8 cellular contexts compared by ENCODE assay signal in the genomic region with DNA sequence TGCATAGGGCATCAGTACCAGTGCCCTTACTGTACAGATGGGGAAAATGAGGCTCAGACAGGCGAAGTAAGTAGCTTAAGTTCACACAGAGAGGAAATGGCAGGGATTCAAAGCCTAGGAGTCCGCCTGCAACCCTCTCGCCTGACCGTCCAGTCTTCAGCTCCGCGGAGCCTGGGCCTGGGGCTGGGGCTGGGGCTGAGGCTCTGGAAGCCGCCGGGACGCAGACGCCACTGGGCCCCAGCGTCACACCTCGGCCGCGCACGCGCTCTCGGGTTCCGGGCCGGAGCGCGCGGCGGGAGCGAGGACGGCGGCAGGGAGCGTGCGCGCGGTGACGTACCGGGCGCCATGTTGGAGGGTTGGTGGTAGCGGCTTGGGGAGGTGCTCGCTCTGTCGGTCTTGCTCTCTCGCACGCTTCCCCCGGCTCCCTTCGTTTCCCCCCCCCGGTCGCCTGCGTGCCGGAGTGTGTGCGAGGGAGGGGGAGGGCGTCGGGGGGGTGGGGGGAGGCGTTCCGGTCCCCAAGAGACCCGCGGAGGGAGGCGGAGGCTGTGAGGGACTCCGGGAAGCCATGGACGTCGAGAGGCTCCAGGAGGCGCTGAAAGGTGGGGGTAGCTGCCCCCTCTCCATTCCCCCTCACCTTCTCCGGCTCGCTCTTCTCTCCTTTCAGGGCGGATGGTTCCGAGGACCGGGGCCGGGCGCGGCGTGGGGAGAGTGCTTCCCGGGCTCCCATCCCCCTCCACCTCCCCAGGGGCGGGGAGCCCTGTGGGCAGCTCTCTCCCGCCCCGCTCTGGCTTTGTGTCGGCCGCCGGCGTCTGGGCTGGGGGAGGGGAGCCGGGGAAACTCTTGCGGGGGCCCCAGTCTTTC. TPM values are rescaled to one million over a fixed set of nuclear protein-coding genes. Genes with fewer than 3 reads are reported as not detected.
A peak's percentile ranks its signal among the peaks of the same experiment; 100 is the strongest.
DNase-seq lines count a peak whose midpoint lies in the region; ATAC-seq and TF ChIP-seq lines count a peak whose summit lies in the region.

TSS of gene PPP4R2 (plus strand) at position 339 of the 861 bp plus-strand sequence. CDS start at position 566, 227 bp downstream.

- no peak within 1 kb of the TSS for H2BK12ac ChIP-seq in neuronal stem cell (ENCODE audit: low read length)

- H3K4ac ChIP-seq in neuronal stem cell (ENCODE audit: low read length): peak within 1 kb of the TSS; percentile 92

- peak; percentile 23 for TF ChIP-seq CTCF in foreskin keratinocyte (conservative IDR thresholded peaks at IDR 0.05)
- TF ChIP-seq CTCF in subcutaneous adipose tissue (IDR thresholded peaks at IDR 0.05; ENCODE audit: low read depth): no peak

- no peak within 1 kb of the TSS for H2BK120ac ChIP-seq in neuronal stem cell (ENCODE audit: low read depth, low read length)

- peak within 1 kb of the TSS; percentile 98 for H4K91ac ChIP-seq in neuronal stem cell (ENCODE audit: low read depth, low read length, poor library complexity)

- DNase-seq in ELR (ENCODE audit: low read depth): peak; percentile 89
- DNase-seq in GM23248: peak; percentile 96
- peak; percentile 97 for DNase-seq in Karpas-422
- DNase-seq in SJCRH30: peak; percentile 80 to 86
- peak; percentile 81 for DNase-seq in activated gamma-delta T cell treated with anti-CD3 and anti-CD28 coated beads, Interleukin-2, amount 50 U/mL, for 16 hours (ENCODE audit: low read depth)
- DNase-seq in foreskin keratinocyte: peak; percentile 51 to 66
- peak; percentile 83 for DNase-seq in neuronal stem cell (ENCODE audit: low spot score)

- H2AK5ac ChIP-seq in neuronal stem cell (ENCODE audit: low read depth, low read length): peak within 1 kb of the TSS; percentile 74

- no peaks in the 10 kb centered on the region for H3K27me3 ChIP-seq in GM23248 (replicated peaks; ENCODE audit: insufficient read depth)
- no peaks in the 10 kb centered on the region for H3K27me3 ChIP-seq in Karpas-422 (ENCODE audit: low read length)
- H3K27me3 ChIP-seq in SJCRH30: no peaks in the 10 kb centered on the region
- no peaks in the 10 kb centered on the region for H3K27me3 ChIP-seq in foreskin keratinocyte
- H3K27me3 ChIP-seq in neuronal stem cell (ENCODE audit: control insufficient read depth in 3 of 3, insufficient read depth in 3 of 3, low read depth in 1 of 3, low read length in 3 of 3): peaks cover 0 to 5% (median 0%) of the 10 kb centered on the region in 3 experiments

- H4K8ac ChIP-seq in neuronal stem cell (ENCODE audit: low read depth, low read length): peak within 1 kb of the TSS; percentile 95

- ATAC-seq in foreskin keratinocyte: peak; percentile 93

- H3K4me3 ChIP-seq in GM23248 (peak within 1 kb of the TSS; percentile 85), Karpas-422 (ENCODE audit: low read length) (peak within 1 kb of the TSS; percentile 80), SJCRH30 (peak within 1 kb of the TSS; percentile 99), neuronal stem cell (ENCODE audit: low read length in 2 of 2) (peak within 1 kb of the TSS; percentile 58 to 99)

- no peaks in the 10 kb centered on the region for H3K9me3 ChIP-seq in GM23248 (ENCODE audit: low read depth)
- H3K9me3 ChIP-seq in Karpas-422 (ENCODE audit: low read length): no peaks in the 10 kb centered on the region
- no peaks in the 10 kb centered on the region for H3K9me3 ChIP-seq in SJCRH30 (replicated peaks)
- no peaks in the 10 kb centered on the region for H3K9me3 ChIP-seq in neuronal stem cell (replicated peaks in 1 of 2; ENCODE audit: control insufficient read depth in 2 of 2, insufficient read depth in 1 of 2, low read depth in 1 of 2, low read length in 2 of 2)

- peak within 1 kb of the TSS; percentile 86 for H3K9ac ChIP-seq in GM23248
- H3K9ac ChIP-seq in Karpas-422 (ENCODE audit: low read length): peak within 1 kb of the TSS; percentile 97
- peak within 1 kb of the TSS; percentile 94 for H3K9ac ChIP-seq in neuronal stem cell (ENCODE audit: low read depth, low read length, poor library complexity)

- H3K27ac ChIP-seq in GM23248 (peak within 1 kb of the TSS; percentile 88), Karpas-422 (ENCODE audit: low read length) (peak within 1 kb of the TSS; percentile 78), SJCRH30 (peak within 1 kb of the TSS; percentile 89), foreskin keratinocyte (peak within 1 kb of the TSS; percentile 84), neuronal stem cell (replicated peaks; ENCODE audit: low read length) (peak within 1 kb of the TSS; percentile 92)

- H2BK5ac ChIP-seq in neuronal stem cell (ENCODE audit: low read length): no peak within 1 kb of the TSS

- H3K4me2 ChIP-seq in GM23248 (ENCODE audit: unreplicated experiment) (peak within 1 kb of the TSS; percentile 97), Karpas-422 (ENCODE audit: low read depth, low read length, poor library complexity, severe bottlenecking) (peak within 1 kb of the TSS; percentile 75), neuronal stem cell (ENCODE audit: insufficient read depth, low read length, poor library complexity, severe bottlenecking) (peak within 1 kb of the TSS; percentile 72)

- no peak within 1 kb of the TSS for H2BK15ac ChIP-seq in neuronal stem cell (ENCODE audit: low read length)

- H3K79me1 ChIP-seq in neuronal stem cell (ENCODE audit: low read depth, low read length): no peaks in the 10 kb centered on the region

- 2% methylated on average over 30 to 71 of the region's 75 CpGs for WGBS in GM23248 (ENCODE audit: low coverage in 1 of 2, low lambda C conversion rate in 2 of 2, missing lambda C conversion rate in 2 of 2), 2 experiments
- WGBS in neuronal stem cell (ENCODE audit: extremely low coverage in 2 of 2, insufficient read length in 2 of 2, insufficient replicate concordance in 1 of 2), 2 donors: no CpG with 5 or more reads among the region's 75 CpGs

- H3K36me3 ChIP-seq in GM23248 (ENCODE audit: low read depth) (peaks cover 8% of the 10 kb centered on the region), Karpas-422 (ENCODE audit: insufficient read depth, low read length) (peaks cover 29% of the 10 kb centered on the region; the same call in 1 of the 2 replicates), SJCRH30 (peaks cover 29% of the 10 kb centered on the region), neuronal stem cell (replicated peaks in 1 of 2; ENCODE audit: control insufficient read depth in 2 of 2, insufficient read depth in 2 of 2, low read length in 2 of 2) (peaks cover 2 to 38% of the 10 kb centered on the region in 2 donors)

- H4K20me1 ChIP-seq in GM23248 (ENCODE audit: insufficient read depth) (peaks cover 11% of the 10 kb centered on the region; the same call in 1 of the 2 replicates), Karpas-422 (ENCODE audit: insufficient read depth, low read depth, low read length) (peaks cover 41% of the 10 kb centered on the region)

- H3F3A ChIP-seq in GM23248 (ENCODE audit: insufficient read depth): peaks cover 26% of the 10 kb centered on the region

- H3K14ac ChIP-seq in neuronal stem cell (ENCODE audit: low read length): peak within 1 kb of the TSS; percentile 12

- no peaks in the 10 kb centered on the region for H3K9me2 ChIP-seq in GM23248 (ENCODE audit: insufficient read depth)
- no peaks in the 10 kb centered on the region for H3K9me2 ChIP-seq in Karpas-422 (replicated peaks; ENCODE audit: insufficient read depth, low read length)

- H3K79me2 ChIP-seq in GM23248 (ENCODE audit: insufficient read depth): peaks cover 48% of the 10 kb centered on the region
- H3K79me2 ChIP-seq in Karpas-422 (ENCODE audit: low read length): peaks cover 49% of the 10 kb centered on the region

- peak within 1 kb of the TSS; percentile 99 for H2AFZ ChIP-seq in GM23248
- peak within 1 kb of the TSS; percentile 96 for H2AFZ ChIP-seq in Karpas-422 (ENCODE audit: low read length)
- peak within 1 kb of the TSS; percentile 94 for H2AFZ ChIP-seq in neuronal stem cell (ENCODE audit: low read length)

- peak within 1 kb of the TSS; percentile 88 for H3K23ac ChIP-seq in neuronal stem cell (ENCODE audit: low read depth, low read length, poor library complexity)

- in situ Hi-C loops in GM23248 (cut with MboI): no loop called here

- peaks cover 29% of the 10 kb centered on the region for H3K4me1 ChIP-seq in GM23248 (ENCODE audit: insufficient read depth)
- peaks cover 32% of the 10 kb centered on the region for H3K4me1 ChIP-seq in Karpas-422 (ENCODE audit: low read length)
- H3K4me1 ChIP-seq in SJCRH30: peaks cover 8% of the 10 kb centered on the region; the same call in 1 of the 2 replicates
- peaks cover 33% of the 10 kb centered on the region for H3K4me1 ChIP-seq in foreskin keratinocyte
- peaks cover 5 to 10% of the 10 kb centered on the region in 2 donors for H3K4me1 ChIP-seq in neuronal stem cell (ENCODE audit: control insufficient read depth in 2 of 2, insufficient read depth in 1 of 2, low read depth in 1 of 2, low read length in 2 of 2)

- peak within 1 kb of the TSS; percentile 96 for H3K18ac ChIP-seq in neuronal stem cell (ENCODE audit: low read length)

RNA-seq across cellular contexts. Expression of gene PPP4R2, which starts in this region (rescaled TPM):
- total RNA-seq in GM23248 (2014; rRNA removed; shearing (Covaris generic)): 41.1 and 46.6 TPM in 2 replicates
- polyA plus RNA-seq in GM23248 (2016; fragmentation: Nextera tagmentation; extraction: Ambion mirVana): 31.6 and 37.7 TPM in 2 replicates
- 39.3 and 61.5 TPM in 2 replicates for total RNA-seq in Karpas-422 (2014; rRNA removed; shearing (Covaris generic); ENCODE audit: low replicate concordance)
- 48.9 and 55.6 TPM in 2 replicates for total RNA-seq in SJCRH30 (2014; rRNA removed; shearing (Covaris generic))
- 47.3 and 48.6 TPM in 2 replicates for total RNA-seq in foreskin keratinocyte
- 11.5 and 13.1 TPM in 2 replicates for polyA plus RNA-seq in foreskin keratinocyte
- 45.4 TPM for polyA plus RNA-seq in neuronal stem cell (2013, experiment 1 of 2)
- polyA plus RNA-seq in neuronal stem cell (2013, experiment 2 of 2): 46.2 TPM
- 10 to 100 TPM; 38.9 to 62.1 (median 40.8) TPM for total RNA-seq in subcutaneous adipose tissue

Comparison
In these comparisons a context has a peak if more than half of its experiments do, and no peak if none do; other contexts are left out.
1. Peak in every context shown above with its lines: DNase-seq, ATAC-seq, H3K4me3 ChIP-seq and H3K27ac ChIP-seq.